Comparison of ENCODE assay signal across 8 cellular contexts in genomic region chr4:2922453-2923101, GRCh38. TPM values are rescaled to one million over a fixed set of nuclear protein-coding genes. Genes with fewer than 3 reads are reported as not detected.
DNase-seq lines count a peak whose midpoint lies in the region; ATAC-seq and TF ChIP-seq lines count a peak whose summit lies in the region.
"Not testable (repeated sequence)": the region's sequence is repeated elsewhere in the genome, so short reads cannot be mapped to it uniquely, and the experiment has no call there.

No MANE protein-coding gene starts in this region.

- CTCF ChIA-PET in RWPE1 (lab: Yijun Ruan, JAX) = not testable (repeated sequence)

- H3K4me1 ChIP-seq in BLaER1 = peaks cover 22% of the 10 kb centered on the region

- in situ Hi-C loops in brain microvascular endothelial cell (cut with HindIII; ENCODE audit: low pct_ligation_motif_present, low sequenced_read_pairs) = not testable (repeated sequence)

- H3K27me3 ChIP-seq in BLaER1; brain microvascular endothelial cell (replicated peaks): not testable (repeated sequence)

- peak overlapping the region; percentile 89 for H3K27ac Mint-ChIP-seq in activated T-cell treated with anti-CD3 and anti-CD28 coated beads, Interleukin-2, amount 50 U/mL, for 24 hours
- H3K27ac Mint-ChIP-seq in memory B cell = peak overlapping the region; percentile 99

- peaks cover 40% of the 10 kb centered on the region for H4K20me1 ChIP-seq in BLaER1

- peaks cover 92% of the 10 kb centered on the region for H3K36me3 Mint-ChIP-seq in activated T-cell treated with anti-CD3 and anti-CD28 coated beads, Interleukin-2, amount 50 U/mL, for 24 hours (ENCODE audit: low read depth)
- peaks cover 38% of the 10 kb centered on the region for H3K36me3 Mint-ChIP-seq in memory B cell

- TF ChIP-seq CTCF in RWPE1 (conservative IDR thresholded peaks at IDR 0.05; ENCODE audit: low read depth); brain microvascular endothelial cell (IDR thresholded peaks at IDR 0.05; ENCODE audit: low read depth, low read length, missing control alignments); fibroblast of villous mesenchyme (IDR thresholded peaks at IDR 0.05; ENCODE audit: insufficient read depth, low read depth, low read length): not testable (repeated sequence)

- DNase-seq in HUDEP-2 (lab: John Stamatoyannopoulos, UW; ENCODE audit: unreplicated experiment in 76 of 76) (peak in 45 of 76 experiments; percentile 6 to 55 (median 31)), brain microvascular endothelial cell (peak; percentile 84), fibroblast of villous mesenchyme (ENCODE audit: low read depth) (peak; percentile 74), memory B cell (ENCODE audit: low spot score in 2 of 2) (peak; percentile 42 to 54)
- not testable (repeated sequence) for DNase-seq in RWPE1 (ENCODE audit: low spot score)
- DNase-seq in activated T-cell treated with anti-CD3 and anti-CD28 coated beads, Interleukin-2, amount 50 U/mL, for 24 hours = peak; percentile 40

- not testable (repeated sequence) for H3K4me3 ChIP-seq in BLaER1; brain microvascular endothelial cell (ENCODE audit: low read depth, low read length); fibroblast of villous mesenchyme (ENCODE audit: low read depth, low read length); skin epidermis

- H3K27ac ChIP-seq in BLaER1 = not testable (repeated sequence)
- H3K27ac ChIP-seq in RWPE1 (peak overlapping the region; percentile 62), brain microvascular endothelial cell (peak overlapping the region; percentile 98), skin epidermis (peak overlapping the region in 18 of 21 experiments; percentile 6 to 75 (median 56))

- peaks cover 57% of the 10 kb centered on the region for H3K4me1 Mint-ChIP-seq in activated T-cell treated with anti-CD3 and anti-CD28 coated beads, Interleukin-2, amount 50 U/mL, for 24 hours (ENCODE audit: low read depth)
- H3K4me1 Mint-ChIP-seq in memory B cell = peaks cover 46% of the 10 kb centered on the region

- POLR2A ChIA-PET in RWPE1 (lab: Yijun Ruan, JAX; ENCODE audit: low non-redundant PET) = not testable (repeated sequence)

- not testable (repeated sequence) for H3K4me3 Mint-ChIP-seq in activated T-cell treated with anti-CD3 and anti-CD28 coated beads, Interleukin-2, amount 50 U/mL, for 24 hours
- peak overlapping the region; percentile 65 for H3K4me3 Mint-ChIP-seq in memory B cell

- not testable (repeated sequence) for H3K9me3 Mint-ChIP-seq in activated T-cell treated with anti-CD3 and anti-CD28 coated beads, Interleukin-2, amount 50 U/mL, for 24 hours; memory B cell

- H3K36me3 ChIP-seq in BLaER1 = peaks cover 95% of the 10 kb centered on the region
- peaks cover 23% of the 10 kb centered on the region for H3K36me3 ChIP-seq in brain microvascular endothelial cell (replicated peaks)

- peak; percentile 24 for ATAC-seq in memory B cell (ENCODE audit: low read depth)

- H3K27me3 Mint-ChIP-seq in activated T-cell treated with anti-CD3 and anti-CD28 coated beads, Interleukin-2, amount 50 U/mL, for 24 hours; memory B cell: not testable (repeated sequence)

- peak overlapping the region; percentile 40; the same call in 1 of the 2 replicates for H3K4me2 ChIP-seq in BLaER1

- H3K9ac ChIP-seq in BLaER1 = not testable (repeated sequence)

- peaks cover 11% of the 10 kb centered on the region for H3K9me3 ChIP-seq in BLaER1

RNA-seq across cellular contexts. Expression of gene NOP14, which starts 40.6 kb away (rescaled TPM):
- total RNA-seq in fibroblast of villous mesenchyme = 19.3 and 26.3 TPM in 2 replicates

RNA-seq across cellular contexts. Expression of gene GRK4, which starts 40.8 kb away (rescaled TPM):
- total RNA-seq in fibroblast of villous mesenchyme = 6.4 and 7.3 TPM in 2 replicates
